32 cellular contexts compared by ENCODE assay signal in genomic region chr20:41853803-41854202, GRCh38.
"Had no signal": no experiment of that assay in that cellular context is flagged by ENCODE, and none has a peak within 500 bp of the region (broad histone marks: within the 10 kb centered on the region; RNA-seq: fewer than 3 reads in every experiment).

No MANE protein-coding gene starts in this region.

- DNase-seq: Karpas-422, Kasumi-1, MG63, MM.1S, MV-4-11, NCI-H1048, NCI-H1092, NCI-H1092 treated with DMSO at 0.1 percent for 48 hours, NCI-H1105, NCI-H1105 treated with DMSO at 0.1 percent for 48 hours, NCI-H1417 treated with DMSO at 0.1 percent for 48 hours, NCI-H1436, NCI-H1436 treated with DMSO at 0.1 percent for 48 hours, NCI-H146, NCI-H1694, NCI-H1694 treated with DMSO at 0.1 percent for 48 hours, NCI-H187, NCI-H187 treated with DMSO at 0.1 percent for 48 hours, NCI-H1930, NCI-H2029, NCI-H2029 treated with DMSO at 0.1 percent for 48 hours, NCI-H2081, NCI-H2081 treated with DMSO at 0.1 percent for 48 hours, NCI-H2107, NCI-H2171, NCI-H2171 treated with DMSO at 0.1 percent for 48 hours, NCI-H2227 treated with DMSO at 0.1 percent for 48 hours, NCI-H226, NCI-H345, NCI-H446, NCI-H446 treated with DMSO at 0.1 percent for 48 hours, NCI-H510A had no signal
